13 cellular contexts compared by ENCODE assay signal in genomic region chr11:123451183-123451907, GRCh38. TPM values are rescaled to one million over a fixed set of nuclear protein-coding genes. Genes with fewer than 3 reads are reported as not detected.
A peak's percentile ranks its signal among the peaks of the same experiment; 100 is the strongest.
DNase-seq lines count a peak whose midpoint lies in the region; ATAC-seq, FAIRE-seq and TF ChIP-seq lines count a peak whose summit lies in the region.
"Had no signal": no experiment of that assay in that cellular context is flagged by ENCODE, and none has a peak within 500 bp of the region (broad histone marks: within the 10 kb centered on the region; RNA-seq: fewer than 3 reads in every experiment).

No MANE protein-coding gene starts in this region.

- TF ChIP-seq RAD21 in A549 (conservative IDR thresholded peaks at IDR 0.05 in 1 of 2, IDR thresholded peaks at IDR 0.05 in 1 of 2) = no peak

- ATAC-seq in A549 = no peak
- ATAC-seq in HG03460 (IDR thresholded peaks at IDR 0.05; ENCODE audit: unreplicated experiment) = no peak

- intact Hi-C loops in PC-9 (cut with micrococcal nuclease; ENCODE audit: unreplicated experiment) = no loop called here

- H2AFZ ChIP-seq in PC-9 = no peak overlapping the region

- H3K36me3 ChIP-seq in PC-9 (ENCODE audit: low read depth) = no peaks in the 10 kb centered on the region
- H3K36me3 ChIP-seq: prostate gland had no signal

- no peak overlapping the region for H3K4me3 ChIP-seq in A549
- no peak overlapping the region for H3K4me3 ChIP-seq in PC-9
- H3K4me3 ChIP-seq: prostate gland had no signal

- DNase-seq in A549 (ENCODE audit: low read depth in 1 of 2, low spot score in 1 of 2) (no peak), G401 (ENCODE audit: low spot score) (peak; percentile 66), NCI-H2081 treated with DMSO at 0.1 percent for 48 hours (lab: John Stamatoyannopoulos, UW) (peak; percentile 98), activated gamma-delta T cell treated with Interleukin-2 at 50 U/mL for 16 hours (no peak), T-helper 9 cell (no peak), PC-9 (no peak)
- DNase-seq: activated CD4-positive, alpha-beta T cell treated with anti-CD3 and anti-CD28 coated beads for 4 hours; midbrain; stimulated activated CD4-positive, alpha-beta T cell treated with anti-CD3 and anti-CD28 coated beads, Interleukin-2, amount 100 ng/mL, for 48 hours; stimulated activated naive CD4-positive, alpha-beta T cell had no signal

- peak overlapping the region; percentile 39 to 95 (median 86) for H3K27ac Mint-ChIP-seq in brain

- H3K9me3 Mint-ChIP-seq in brain = no peaks in the 10 kb centered on the region

- TF ChIP-seq CTCF in A549 (IDR thresholded peaks at IDR 0.05) = no peak
- no peak for TF ChIP-seq CTCF in brain (conservative IDR thresholded peaks at IDR 0.05)
- no peak for TF ChIP-seq CTCF in PC-9 (conservative IDR thresholded peaks at IDR 0.05)

- WGBS in A549 (ENCODE audit: missing lambda C conversion rate) = 86% methylated on average over 6 of the region's 6 CpGs

- H3K79me2 ChIP-seq in PC-9 (ENCODE audit: low read depth) = peaks cover 6% of the 10 kb centered on the region; the same call in 1 of the 2 replicates

- no peak for FAIRE-seq in A549 (lab: Jason Lieb, UNC)

- BruUV-seq in PC-9 (replicated peaks; lab: Mats Ljungman, UMichigan) = no TSS peak

- no peaks in the 10 kb centered on the region for H3K9me2 ChIP-seq in PC-9 (ENCODE audit: insufficient read depth)

- H3K9me3 ChIP-seq in A549 (no peaks in the 10 kb centered on the region), PC-9 (ENCODE audit: insufficient read depth, low read depth) (no peaks in the 10 kb centered on the region)
- H3K9me3 ChIP-seq: prostate gland had no signal

- H3K4me3 Mint-ChIP-seq in brain = peak overlapping the region in 1 of 5 experiments; percentile 61

- H3K27ac ChIP-seq in A549 (peak overlapping the region; percentile 87 to 99), PC-9 (no peak overlapping the region)
- H3K27ac ChIP-seq: prostate gland had no signal

- peaks cover 51% of the 10 kb centered on the region for H3K4me1 ChIP-seq in A549
- peaks cover 44% of the 10 kb centered on the region for H3K4me1 ChIP-seq in PC-9 (replicated peaks; ENCODE audit: insufficient read depth)
- H3K4me1 ChIP-seq: prostate gland had no signal

- in situ Hi-C loops in G401 (cut with HindIII; ENCODE audit: low sequenced_read_pairs) = no loop called here

- POLR2A ChIA-PET in A549 (lab: Yijun Ruan, JAX) (no interaction called here), PC-9 (lab: Charles Lee; ENCODE audit: unreplicated experiment) (no interaction called here)

- H3K4me2 ChIP-seq in A549 = no peak overlapping the region
- H3K4me2 ChIP-seq in PC-9 = no peak overlapping the region

- no peaks in the 10 kb centered on the region for H3K27me3 Mint-ChIP-seq in brain

- TF ChIP-seq EP300 in A549 (IDR thresholded peaks at IDR 0.05) = no peak

- peaks cover 38% of the 10 kb centered on the region for H3F3A ChIP-seq in PC-9 (ENCODE audit: insufficient read depth, low read depth)

- CTCF ChIA-PET in A549 (lab: Yijun Ruan, JAX) (interaction anchor here (1.1 to 1.9 kb wide), 3 partner anchors 24 to 348 kb away, joined by 3 to 6 read pairs (median 5); no protein-coding TSS in a partner anchor), PC-9 (lab: Charles Lee) (interaction anchor here (0.6 kb wide), 1 partner anchor 131 kb away, joined by 3 read pairs; no protein-coding TSS in a partner anchor)

- TF ChIP-seq POLR2A in A549 (IDR thresholded peaks at IDR 0.05; ENCODE audit: low read length) = no peak

- peaks cover 49% of the 10 kb centered on the region for H3K4me1 Mint-ChIP-seq in brain

- H4K20me1 ChIP-seq in PC-9 (ENCODE audit: insufficient read depth) = no peaks in the 10 kb centered on the region

- no peaks in the 10 kb centered on the region for H3K27me3 ChIP-seq in PC-9 (ENCODE audit: insufficient read depth, low read depth)

- H3K36me3 Mint-ChIP-seq in brain = no peaks in the 10 kb centered on the region

TF ChIP-seq in A549, 52 proteins besides CTCF, POLR2A, EP300 and RAD21:
- TF ChIP-seq BHLHE40 (IDR thresholded peaks at IDR 0.05; ENCODE audit: low read depth, low read length) (no peak), RFX5 (IDR thresholded peaks at IDR 0.05) (no peak), HES2 (IDR thresholded peaks at IDR 0.05) (no peak)

RNA-seq across cellular contexts. Expression of gene GRAMD1B, which starts 21.3 kb away (rescaled TPM):
- polyA plus RNA-seq in A549 (2011; rRNA removed) (108 and 113 TPM in 2 replicates), A549 (2017; fragmentation: RNase III; extraction: RNeasy Plus Mini Kit Qiagen cat#74134 plus additional on column Dnase treatment) (38.4 to 55.5 TPM (median 48.9 TPM) in 3 replicates), brain (ENCODE audit: insufficient read depth, low read depth, low replicate concordance) (17.1 TPM)
- polyA plus RNA-seq in A549 (2012; cell fraction: cytosol; rRNA removed) = 39.1 and 47.4 TPM in 2 replicates
- 93.2 and 96.9 TPM in 2 replicates for polyA plus RNA-seq in A549 (2012; cell fraction: nucleus; rRNA removed)
- polyA minus RNA-seq in A549 (2011; rRNA and poly(A)+ RNA removed) = 139 and 141 TPM in 2 replicates
- total RNA-seq in G401 (2014; rRNA removed; shearing (Covaris generic)) = 31.0 and 33.3 TPM in 2 replicates
- 3.2 and 5.8 TPM in 2 replicates for total RNA-seq in PC-9 (2021)

Comparison
In these comparisons a context has a peak if more than half of its experiments do, and no peak if none do; other contexts are left out.
1. DNase-seq: peak in G401 (single experiment) and NCI-H2081 treated with DMSO at 0.1 percent for 48 hours (single experiment); none in A549 (0 of 2), activated gamma-delta T cell treated with Interleukin-2 at 50 U/mL for 16 hours (single experiment), T-helper 9 cell (single experiment) and PC-9 (0 of 2).